In genomic region chr3:159250961-159251360, GRCh38 we compare ENCODE assay signal across 20 cellular contexts.
DNase-seq lines count a peak whose midpoint lies in the region; FAIRE-seq and TF ChIP-seq lines count a peak whose summit lies in the region.
"Had no signal": no experiment of that assay in that cellular context is flagged by ENCODE, and none has a peak within 500 bp of the region (broad histone marks: within the 10 kb centered on the region; RNA-seq: fewer than 3 reads in every experiment).

No MANE protein-coding gene starts in this region.

- H3K27me3 ChIP-seq in astrocyte (ENCODE audit: insufficient read depth, low read length), result no peaks in the 10 kb centered on the region
- no peaks in the 10 kb centered on the region for H3K27me3 ChIP-seq in neural cell (ENCODE audit: insufficient read depth, low read depth, low read length)

- H3K9me2 ChIP-seq in neural cell (ENCODE audit: insufficient read depth, low read length), result no peaks in the 10 kb centered on the region

- H2AFZ ChIP-seq in astrocyte (ENCODE audit: low read depth, low read length) (no peak overlapping the region), neural cell (ENCODE audit: low read depth, low read length) (no peak overlapping the region)

- no peak overlapping the region for H3K9ac ChIP-seq in astrocyte (ENCODE audit: low read length)
- no peak overlapping the region for H3K9ac ChIP-seq in neural cell (ENCODE audit: low read length)

- no peak overlapping the region for H3K4me2 ChIP-seq in astrocyte (ENCODE audit: low read length)
- no peak overlapping the region for H3K4me2 ChIP-seq in neural cell (ENCODE audit: low read length)

- peaks cover 2% of the 10 kb centered on the region for H3K9me3 Mint-ChIP-seq in astrocyte (ENCODE audit: unreplicated experiment)

- no peak overlapping the region for H3K4me3 ChIP-seq in astrocyte (ENCODE audit: insufficient read depth, low read depth, low read length)
- H3K4me3 ChIP-seq in neural cell (ENCODE audit: low read length), result no peak overlapping the region
- H3K4me3 ChIP-seq: GM12878 had no signal

- H3K36me3 ChIP-seq in astrocyte (ENCODE audit: insufficient read depth, low read length) (no peaks in the 10 kb centered on the region), neural cell (ENCODE audit: insufficient read depth, low read length) (no peaks in the 10 kb centered on the region)

- H3K79me2 ChIP-seq in astrocyte (ENCODE audit: insufficient read depth, low read length) (no peaks in the 10 kb centered on the region), neural cell (replicated peaks; ENCODE audit: insufficient read depth, low read length) (no peaks in the 10 kb centered on the region)

- H3K4me1 ChIP-seq in astrocyte (ENCODE audit: insufficient read depth, low read length), result peaks cover 4% of the 10 kb centered on the region
- H3K4me1 ChIP-seq: Caco-2 had no signal

- no peaks in the 10 kb centered on the region for H3K36me3 Mint-ChIP-seq in astrocyte (ENCODE audit: low read depth, unreplicated experiment)
- H3K36me3 Mint-ChIP-seq: IgD-negative memory B cell had no signal

- TF ChIP-seq CTCF in astrocyte (IDR thresholded peaks at IDR 0.05; ENCODE audit: insufficient read depth, low read depth, low read length) (no peak), neural cell (IDR thresholded peaks at IDR 0.05; ENCODE audit: poor library complexity, severe bottlenecking) (no peak)

- H3K27ac ChIP-seq in astrocyte (ENCODE audit: low read depth, low read length) (no peak overlapping the region), neural cell (ENCODE audit: low read length) (peak overlapping the region; percentile 67)
- H3K27ac ChIP-seq: C4-2B had no signal

- no peak for TF ChIP-seq RAD21 in neural cell (conservative IDR thresholded peaks at IDR 0.05)

- DNase-seq in HCEC 1CT (peak; percentile 78), astrocyte (ENCODE audit: low read depth) (no peak), AML-193 (lab: John Stamatoyannopoulos, UW) (no peak), HPDE6-E6E7 (ENCODE audit: extremely low spot score) (no peak), NCI-H187 (lab: John Stamatoyannopoulos, UW) (no peak), NCI-H2196 treated with DMSO at 0.1 percent for 48 hours (lab: John Stamatoyannopoulos, UW; ENCODE audit: unreplicated experiment) (no peak)
- DNase-seq: ACHN; Caco-2; CD4-positive, alpha-beta T cell; DMS153; DMS79; GOT3; H7; KBM-7 had no signal

- peaks cover 15% of the 10 kb centered on the region for H3K27me3 Mint-ChIP-seq in astrocyte (ENCODE audit: low read depth, unreplicated experiment)

- peak overlapping the region; percentile 2 for H3K27ac Mint-ChIP-seq in astrocyte (ENCODE audit: unreplicated experiment)
- H3K27ac Mint-ChIP-seq: CD4-positive, alpha-beta T cell; IgD-negative memory B cell had no signal

- no peak overlapping the region for H3K4me3 Mint-ChIP-seq in astrocyte (ENCODE audit: unreplicated experiment)
- H3K4me3 Mint-ChIP-seq: CD4-positive, alpha-beta T cell; IgD-negative memory B cell had no signal

- H3K4me1 Mint-ChIP-seq in astrocyte (ENCODE audit: low read depth, unreplicated experiment), result peaks cover 9% of the 10 kb centered on the region

- no peaks in the 10 kb centered on the region for H3K9me3 ChIP-seq in astrocyte (ENCODE audit: insufficient read depth, low read depth, low read length)
- no peaks in the 10 kb centered on the region for H3K9me3 ChIP-seq in neural cell (ENCODE audit: low read length)
- H3K9me3 ChIP-seq: Caco-2 had no signal

- H3F3A ChIP-seq in neural cell (ENCODE audit: insufficient read depth, low read length, poor library complexity, severe bottlenecking), result no peaks in the 10 kb centered on the region

- FAIRE-seq in astrocyte (lab: Jason Lieb, UNC), result no peak
- FAIRE-seq: A204.1, GM12878, HepG2 had no signal

- TF ChIP-seq EP300 in neural cell (conservative IDR thresholded peaks at IDR 0.05; ENCODE audit: poor library complexity, severe bottlenecking), result no peak

- no peaks in the 10 kb centered on the region for H4K20me1 ChIP-seq in astrocyte (ENCODE audit: insufficient read depth, low read length)
- no peaks in the 10 kb centered on the region for H4K20me1 ChIP-seq in neural cell (ENCODE audit: insufficient read depth)

TF ChIP-seq in neural cell, 6 proteins besides CTCF, POLR2A, EP300 and RAD21:
- TF ChIP-seq SMC3 (conservative IDR thresholded peaks at IDR 0.05; ENCODE audit: poor library complexity) (no peak), TAF1 (IDR thresholded peaks at IDR 0.05; ENCODE audit: low read depth) (no peak), EZH2 (IDR thresholded peaks at IDR 0.05; ENCODE audit: borderline replicate concordance, insufficient read depth, low read length, poor library complexity, severe bottlenecking) (no peak), POLR2AphosphoS5 (IDR thresholded peaks at IDR 0.05) (no peak), REST (IDR thresholded peaks at IDR 0.05; ENCODE audit: borderline replicate concordance) (no peak), MXI1 (conservative IDR thresholded peaks at IDR 0.05; ENCODE audit: poor library complexity, severe bottlenecking) (no peak)
